Comparison of ENCODE assay signal across 8 cellular contexts in genomic region chr11:65890324-65891179, GRCh38. TPM values are rescaled to one million over a fixed set of nuclear protein-coding genes. Genes with fewer than 3 reads are reported as not detected.
DNase-seq lines count a peak whose midpoint lies in the region; ATAC-seq and TF ChIP-seq lines count a peak whose summit lies in the region.

TSS of gene CCDC85B (plus strand) at chr11:65890673. CDS start at chr11:65890784, 111 bp downstream.

- POLR2A ChIA-PET in activated CD4-positive, alpha-beta T cell treated with anti-CD3 and anti-CD28 coated beads for 36 hours (lab: Charles Lee) = interaction anchor here (0.6 to 6.3 kb wide), 15 partner anchors 10 to 469 kb away, joined by 3 to 68 read pairs (median 4); partner anchors contain the start of genes CFL1, FOSL1, MUS81 and PCNX3

- ATAC-seq in HG03439 (IDR thresholded peaks at IDR 0.05; ENCODE audit: unreplicated experiment) = peak; percentile 55
- peak; percentile 59 for ATAC-seq in activated CD4-positive, alpha-beta T cell treated with anti-CD3 and anti-CD28 coated beads for 36 hours

- no peaks in the 10 kb centered on the region for H3K27me3 Mint-ChIP-seq in activated CD4-positive, alpha-beta T cell treated with anti-CD3 and anti-CD28 coated beads for 36 hours

- H3K4me3 Mint-ChIP-seq in activated CD4-positive, alpha-beta T cell treated with anti-CD3 and anti-CD28 coated beads for 36 hours = peak within 1 kb of the TSS; percentile 94

- H3K27ac Mint-ChIP-seq in activated CD4-positive, alpha-beta T cell treated with anti-CD3 and anti-CD28 coated beads for 36 hours = peak within 1 kb of the TSS; percentile 95

- peaks cover 36% of the 10 kb centered on the region for H3K36me3 Mint-ChIP-seq in activated CD4-positive, alpha-beta T cell treated with anti-CD3 and anti-CD28 coated beads for 36 hours (ENCODE audit: low read depth)

- DNase-seq in AML-193 (lab: John Stamatoyannopoulos, UW) (peak; percentile 82 to 93), NCI-H524 treated with DMSO at 0.1 percent for 48 hours (lab: John Stamatoyannopoulos, UW) (peak; percentile 60), cerebellum (ENCODE audit: low spot score) (peak; percentile 99), kidney glomerular epithelial cell (lab: John Stamatoyannopoulos, UW) (peak; percentile 86)
- DNase-seq in activated CD4-positive, alpha-beta T cell treated with anti-CD3 and anti-CD28 coated beads for 36 hours = peak; percentile 99
- DNase-seq in stimulated activated CD4-positive, alpha-beta T cell treated with anti-CD3 and anti-CD28 coated beads, Interleukin-15, amount 100 ng/mL, for 48 hours (ENCODE audit: low read depth in 2 of 2) = peak; percentile 97 to 98

- TF ChIP-seq POLR2A in GM19193 (IDR thresholded peaks at IDR 0.05; ENCODE audit: extremely low read depth, insufficient read depth, insufficient read length) = peak; percentile 98

- no peaks in the 10 kb centered on the region for H3K9me3 Mint-ChIP-seq in activated CD4-positive, alpha-beta T cell treated with anti-CD3 and anti-CD28 coated beads for 36 hours (ENCODE audit: low read depth)

- peaks cover 66% of the 10 kb centered on the region for H3K4me1 Mint-ChIP-seq in activated CD4-positive, alpha-beta T cell treated with anti-CD3 and anti-CD28 coated beads for 36 hours

- CTCF ChIA-PET in activated CD4-positive, alpha-beta T cell treated with anti-CD3 and anti-CD28 coated beads for 36 hours (lab: Charles Lee) = interaction anchor here (0.6 to 10.8 kb wide), 32 partner anchors 9 to 769 kb away, joined by 3 to 210 read pairs (median 4); partner anchors contain the start of genes BANF1, CFL1, CTSW and EIF1AD

- intact Hi-C loops in activated CD4-positive, alpha-beta T cell treated with anti-CD3 and anti-CD28 coated beads for 36 hours (cut with DNase I, micrococcal nuclease) = loop anchor here (1.0 to 10.0 kb wide), 7 partner anchors 10 to 466 kb away; partner anchors contain the start of genes FOSL1 (in 2 of the 2), NEAT1 (in 1 of the 2), RAB1B (in 1 of the 2) and SART1 (in 1 of the 2)

RNA-seq across cellular contexts. Expression of gene CCDC85B, which starts in this region (rescaled TPM):
- 10 to 100 TPM; 25.5 to 45.0 TPM for total RNA-seq in activated CD4-positive, alpha-beta T cell treated with anti-CD3 and anti-CD28 coated beads for 36 hours
- total RNA-seq in cerebellum = 6.3 TPM

Comparison
In these comparisons a context has a peak if more than half of its experiments do, and no peak if none do; other contexts are left out.
1. Peak in every context shown above with its lines: DNase-seq and ATAC-seq.